10 cellular contexts compared by ENCODE assay signal in genomic region chr4:73776363-73776762, GRCh38. TPM values are rescaled to one million over a fixed set of nuclear protein-coding genes. Genes with fewer than 3 reads are reported as not detected.
DNase-seq lines count a peak whose midpoint lies in the region; ATAC-seq and TF ChIP-seq lines count a peak whose summit lies in the region.
"Had no signal": no experiment of that assay in that cellular context is flagged by ENCODE, and none has a peak within 500 bp of the region (broad histone marks: within the 10 kb centered on the region; RNA-seq: fewer than 3 reads in every experiment).

No MANE protein-coding gene starts in this region.

- H3K4me1 ChIP-seq in breast epithelium, result peaks cover 0 to 8% of the 10 kb centered on the region in 2 donors
- H3K4me1 ChIP-seq in right lobe of liver, result peaks cover 0 to 10% (median 4%) of the 10 kb centered on the region in 4 donors

- TF ChIP-seq CTCF in AG09309 (IDR thresholded peaks at IDR 0.05; ENCODE audit: control insufficient read depth, insufficient read depth, low read depth, low read length, missing control alignments), result no peak
- TF ChIP-seq CTCF in breast epithelium (IDR thresholded peaks at IDR 0.05), result no peak
- no peak for TF ChIP-seq CTCF in right lobe of liver (IDR thresholded peaks at IDR 0.05)

- H3K36me3 ChIP-seq in breast epithelium (no peaks in the 10 kb centered on the region), right lobe of liver (no peaks in the 10 kb centered on the region)

- TF ChIP-seq POLR2A in breast epithelium (IDR thresholded peaks at IDR 0.05) (no peak), right lobe of liver (IDR thresholded peaks at IDR 0.05) (no peak)

- H3K27me3 ChIP-seq in breast epithelium (no peaks in the 10 kb centered on the region), right lobe of liver (no peaks in the 10 kb centered on the region)

- peak overlapping the region; percentile 9 to 37 for H3K27ac ChIP-seq in breast epithelium
- peak overlapping the region in 1 of 3 donors; percentile 8 for H3K27ac ChIP-seq in right lobe of liver

- no peak overlapping the region for H3K4me3 ChIP-seq in AG09309 (ENCODE audit: control insufficient read depth, low read depth, low read length)
- H3K4me3 ChIP-seq in breast epithelium, result no peak overlapping the region
- no peak overlapping the region for H3K4me3 ChIP-seq in right lobe of liver

- intact Hi-C loops in breast epithelium (cut with DNase I; ENCODE audit: low total_unique reads) (no loop called here), right lobe of liver (cut with DNase I) (no loop called here)

- DNase-seq in AG09309 (ENCODE audit: low read depth) (peak; percentile 1), NCI-H1092 (lab: John Stamatoyannopoulos, UW) (peak; percentile 37), breast epithelium (ENCODE audit: low spot score in 2 of 2) (peak in 1 of 2 donors; percentile 43), right lobe of liver (peak in 2 of 3 donors; percentile 35 to 69), HPDE6-E6E7 (ENCODE audit: extremely low spot score) (no peak), NOMO-1 treated with dmso at 0.1 percent for 144 hours (lab: John Stamatoyannopoulos, UW; ENCODE audit: unreplicated experiment) (no peak), NCI-H2171 treated with DMSO at 0.1 percent for 48 hours (lab: John Stamatoyannopoulos, UW) (no peak)
- DNase-seq in effector CD4-positive, alpha-beta T cell, result no peak
- DNase-seq: activated naive CD8-positive, alpha-beta T cell treated with anti-CD3 and anti-CD28 coated beads, Interleukin-2, amount 10 ng/mL, durations not matched to agents 7 days and 5 days; DMS 273 treated with DMSO at 0.1 percent for 48 hours had no signal

- 13% methylated on average over 2 of the region's 2 CpGs for WGBS in right lobe of liver (ENCODE audit: insufficient coverage, low coverage, low lambda C conversion rate, missing lambda C conversion rate)

- ATAC-seq in right lobe of liver, result peak; percentile 90 to 98 (median 96)

- no peaks in the 10 kb centered on the region for H3K9me3 ChIP-seq in breast epithelium
- H3K9me3 ChIP-seq in right lobe of liver, result no peaks in the 10 kb centered on the region

RNA-seq across cellular contexts. Expression of gene CXCL8, which starts 36.0 kb away (rescaled TPM):
- 10 to 100 TPM in 1 of 3 donors, 1 to 10 TPM in 1, under 1 TPM in 1; 0.64 to 33.7 (median 2.6) TPM for total RNA-seq in breast epithelium
- total RNA-seq in right lobe of liver, result 10 to 100 TPM in 3 of 6 experiments, 1 to 10 TPM in 1, under 1 TPM in 2; 0.31 to 32.8 (median 12.9) TPM

Comparison
In these comparisons a context has a peak if more than half of its experiments do, and no peak if none do; other contexts are left out.
1. DNase-seq: peak in AG09309 (single experiment), NCI-H1092 (single experiment) and right lobe of liver (2 of 3); none in effector CD4-positive, alpha-beta T cell (single experiment), HPDE6-E6E7 (single experiment), NOMO-1 treated with dmso at 0.1 percent for 144 hours (single experiment) and NCI-H2171 treated with DMSO at 0.1 percent for 48 hours (single experiment).